15 cellular contexts compared by ENCODE assay signal in genomic region chr21:41226853-41227252, GRCh38.
"Had no signal": no experiment of that assay in that cellular context is flagged by ENCODE, and none has a peak within 500 bp of the region (broad histone marks: within the 10 kb centered on the region; RNA-seq: fewer than 3 reads in every experiment).

No MANE protein-coding gene starts in this region.

- H3K9me3 Mint-ChIP-seq: immature natural killer cell had no signal

- DNase-seq: cortex of kidney; dorsolateral prefrontal cortex; effector CD8-positive, alpha-beta T cell; gastrocnemius medialis; heart right ventricle; immature natural killer cell; left lung; mesendoderm; naive thymus-derived CD4-positive, alpha-beta T cell; nephron progenitor cell; posterior cingulate gyrus; right cardiac atrium; stimulated activated CD4-positive, alpha-beta T cell treated with anti-CD3 and anti-CD28 coated beads, Interleukin-2, amount 100 ng/mL, for 48 hours; stimulated activated naive CD4-positive, alpha-beta T cell treated with Interleukin-2 at 50 U/mL for 16 hours; trophoblast cell had no signal

- ATAC-seq: gastrocnemius medialis; heart right ventricle; left lung; naive thymus-derived CD4-positive, alpha-beta T cell; right cardiac atrium had no signal

- H3K27ac Mint-ChIP-seq: immature natural killer cell; naive thymus-derived CD4-positive, alpha-beta T cell; nephron progenitor cell had no signal

- H3K4me1 Mint-ChIP-seq: immature natural killer cell had no signal

- H3K4me3 Mint-ChIP-seq: immature natural killer cell; naive thymus-derived CD4-positive, alpha-beta T cell; nephron progenitor cell had no signal

- H3K36me3 Mint-ChIP-seq: immature natural killer cell; naive thymus-derived CD4-positive, alpha-beta T cell had no signal
